In genomic region chr1:24925963-24926362, GRCh38 we compare ENCODE assay signal across 14 cellular contexts. TPM values are rescaled to one million over a fixed set of nuclear protein-coding genes. Genes with fewer than 3 reads are reported as not detected.
DNase-seq lines count a peak whose midpoint lies in the region; ATAC-seq and TF ChIP-seq lines count a peak whose summit lies in the region.
"Had no signal": no experiment of that assay in that cellular context is flagged by ENCODE, and none has a peak within 500 bp of the region (broad histone marks: within the 10 kb centered on the region; RNA-seq: fewer than 3 reads in every experiment).

No MANE protein-coding gene starts in this region.

- no peaks in the 10 kb centered on the region for H3K36me3 ChIP-seq in iPS-18a (ENCODE audit: control insufficient read depth, low read depth, low read length)
- no peaks in the 10 kb centered on the region for H3K36me3 ChIP-seq in esophagus muscularis mucosa
- H3K36me3 ChIP-seq: right atrium auricular region, SJCRH30 had no signal

- CTCF ChIA-PET in WTC11 (lab: Charles Lee) = interaction anchor here (0.8 to 4.2 kb wide), 12 partner anchors 9 to 593 kb away, joined by 3 to 52 read pairs (median 6); no protein-coding TSS in a partner anchor

- DNase-seq in stimulated activated naive CD8-positive, alpha-beta T cell treated with anti-CD3 and anti-CD28 coated beads, Interleukin-15, Interleukin-2, amounts not matched to agents 100 U/mL and 50 U/mL, for 24 hours = no peak
- DNase-seq in WTC11 (ENCODE audit: low spot score) = no peak
- no peak for DNase-seq in cerebellar cortex (ENCODE audit: low spot score)
- DNase-seq in esophagus muscularis mucosa (ENCODE audit: extremely low spot score) = no peak
- DNase-seq in NCI-H69 (lab: John Stamatoyannopoulos, UW) = no peak
- DNase-seq: NCI-H2081; stimulated activated CD4-positive, alpha-beta T cell treated with anti-CD3 and anti-CD28 coated beads, Interleukin-4, amount 100 ng/mL, for 4 hours had no signal

- intact Hi-C loops in esophagus muscularis mucosa (cut with DNase I) = no loop called here

- no peaks in the 10 kb centered on the region for H3K27me3 Mint-ChIP-seq in stimulated activated naive CD8-positive, alpha-beta T cell treated with anti-CD3 and anti-CD28 coated beads, Interleukin-15, Interleukin-2, amounts not matched to agents 100 ng/mL and 50 ng/mL, for 24 hours
- peaks cover 62% of the 10 kb centered on the region for H3K27me3 Mint-ChIP-seq in WTC11 (ENCODE audit: low read depth)

- no peak overlapping the region for H3K9ac ChIP-seq in iPS-18a (ENCODE audit: low read length)

- peaks cover 64% of the 10 kb centered on the region for H3K27me3 ChIP-seq in iPS-18a (ENCODE audit: control insufficient read depth, insufficient read depth, low read length)
- H3K27me3 ChIP-seq in esophagus muscularis mucosa = peaks cover 0 to 86% (median 56%) of the 10 kb centered on the region in 4 donors

- TF ChIP-seq EP300 in esophagus muscularis mucosa (IDR thresholded peaks at IDR 0.05) = no peak

- H3K9me3 ChIP-seq in iPS-18a (ENCODE audit: control insufficient read depth, low read depth, low read length) = no peaks in the 10 kb centered on the region
- no peaks in the 10 kb centered on the region for H3K9me3 ChIP-seq in esophagus muscularis mucosa
- H3K9me3 ChIP-seq: mucosa of descending colon, right atrium auricular region, SJCRH30 had no signal

- TF ChIP-seq POLR2A in esophagus muscularis mucosa (IDR thresholded peaks at IDR 0.05; ENCODE audit: low read depth) = no peak

- peak overlapping the region; percentile 38 for H3K4me3 ChIP-seq in iPS-18a (ENCODE audit: low read length)
- no peak overlapping the region for H3K4me3 ChIP-seq in esophagus muscularis mucosa
- H3K4me3 ChIP-seq: coronary artery, mucosa of descending colon, right atrium auricular region, SJCRH30 had no signal

- H3K4me3 Mint-ChIP-seq in stimulated activated naive CD8-positive, alpha-beta T cell treated with anti-CD3 and anti-CD28 coated beads, Interleukin-15, Interleukin-2, amounts not matched to agents 100 ng/mL and 50 ng/mL, for 24 hours = peak overlapping the region; percentile 89
- peak overlapping the region; percentile 70 for H3K4me3 Mint-ChIP-seq in WTC11

- no peak overlapping the region for H3K27ac ChIP-seq in iPS-18a (ENCODE audit: low read length)
- no peak overlapping the region for H3K27ac ChIP-seq in esophagus muscularis mucosa (replicated peaks in 1 of 4)
- H3K27ac ChIP-seq: coronary artery, right atrium auricular region, SJCRH30 had no signal

- POLR2A ChIA-PET in WTC11 (lab: Charles Lee) = interaction anchor here (2.6 kb wide), 1 partner anchor 237 kb away, joined by 11 read pairs; no protein-coding TSS in a partner anchor

- peaks cover 80% of the 10 kb centered on the region for H3K36me3 Mint-ChIP-seq in stimulated activated naive CD8-positive, alpha-beta T cell treated with anti-CD3 and anti-CD28 coated beads, Interleukin-15, Interleukin-2, amounts not matched to agents 100 ng/mL and 50 ng/mL, for 24 hours (ENCODE audit: low read depth)
- H3K36me3 Mint-ChIP-seq in WTC11 = no peaks in the 10 kb centered on the region

- no peaks in the 10 kb centered on the region for H3K9me3 Mint-ChIP-seq in stimulated activated naive CD8-positive, alpha-beta T cell treated with anti-CD3 and anti-CD28 coated beads, Interleukin-15, Interleukin-2, amounts not matched to agents 100 ng/mL and 50 ng/mL, for 24 hours
- H3K9me3 Mint-ChIP-seq in WTC11 = no peaks in the 10 kb centered on the region

- peaks cover 82% of the 10 kb centered on the region for H3K4me1 Mint-ChIP-seq in stimulated activated naive CD8-positive, alpha-beta T cell treated with anti-CD3 and anti-CD28 coated beads, Interleukin-15, Interleukin-2, amounts not matched to agents 100 ng/mL and 50 ng/mL, for 24 hours (ENCODE audit: low read depth)
- H3K4me1 Mint-ChIP-seq in WTC11 = peaks cover 34% of the 10 kb centered on the region

- WGBS in esophagus muscularis mucosa = 51% methylated on average over 10 of the region's 10 CpGs

- H3K27ac Mint-ChIP-seq in stimulated activated naive CD8-positive, alpha-beta T cell treated with anti-CD3 and anti-CD28 coated beads, Interleukin-15, Interleukin-2, amounts not matched to agents 100 ng/mL and 50 ng/mL, for 24 hours = peak overlapping the region; percentile 93
- no peak overlapping the region for H3K27ac Mint-ChIP-seq in WTC11

- no peak for ATAC-seq in stimulated activated naive CD8-positive, alpha-beta T cell treated with anti-CD3 and anti-CD28 coated beads, Interleukin-15, Interleukin-2, amounts not matched to agents 100 U/mL and 50 U/mL, for 24 hours
- ATAC-seq in WTC11 (no peak), GM21423 (IDR thresholded peaks at IDR 0.05; ENCODE audit: unreplicated experiment) (no peak)
- ATAC-seq: mucosa of descending colon had no signal

- H3K4me1 ChIP-seq in iPS-18a (ENCODE audit: control insufficient read depth, low read depth, low read length) (peaks cover 35% of the 10 kb centered on the region), esophagus muscularis mucosa (peaks cover 14 to 33% (median 24%) of the 10 kb centered on the region in 4 donors)
- H3K4me1 ChIP-seq: SJCRH30 had no signal

- no peak for TF ChIP-seq CTCF in WTC11 (IDR thresholded peaks at IDR 0.05)
- no peak for TF ChIP-seq CTCF in esophagus muscularis mucosa (IDR thresholded peaks at IDR 0.05)

TF ChIP-seq in WTC11, 78 proteins besides CTCF, POLR2A, EP300 and RAD21:
- TF ChIP-seq ZNF138 (CRISPR knock-in tag; conservative IDR thresholded peaks at IDR 0.05) = no peak
- TF ChIP-seq, protein P1, sequence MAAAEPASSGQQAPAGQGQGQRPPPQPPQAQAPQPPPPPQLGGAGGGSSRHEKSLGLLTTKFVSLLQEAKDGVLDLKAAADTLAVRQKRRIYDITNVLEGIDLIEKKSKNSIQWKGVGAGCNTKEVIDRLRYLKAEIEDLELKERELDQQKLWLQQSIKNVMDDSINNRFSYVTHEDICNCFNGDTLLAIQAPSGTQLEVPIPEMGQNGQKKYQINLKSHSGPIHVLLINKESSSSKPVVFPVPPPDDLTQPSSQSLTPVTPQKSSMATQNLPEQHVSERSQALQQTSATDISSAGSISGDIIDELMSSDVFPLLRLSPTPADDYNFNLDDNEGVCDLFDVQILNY (CRISPR knock-in tag; IDR thresholded peaks at IDR 0.05) = no peak
- TF ChIP-seq SMAD3 (CRISPR knock-in tag; IDR thresholded peaks at IDR 0.05; ENCODE audit: borderline replicate concordance) = no peak

RNA-seq across cellular contexts. Expression of gene RUNX3, which starts 4.1 kb away (rescaled TPM):
- 1.5 to 1.8 TPM (median 1.8 TPM) in 3 replicates for total RNA-seq in WTC11 (2021)
- total RNA-seq in esophagus muscularis mucosa = 1 to 10 TPM in 3 of 4 donors, under 1 TPM in 1; 0.91 to 4.4 (median 2.3) TPM
